ENCODE assay signal across 15 cellular contexts in the genomic region with DNA sequence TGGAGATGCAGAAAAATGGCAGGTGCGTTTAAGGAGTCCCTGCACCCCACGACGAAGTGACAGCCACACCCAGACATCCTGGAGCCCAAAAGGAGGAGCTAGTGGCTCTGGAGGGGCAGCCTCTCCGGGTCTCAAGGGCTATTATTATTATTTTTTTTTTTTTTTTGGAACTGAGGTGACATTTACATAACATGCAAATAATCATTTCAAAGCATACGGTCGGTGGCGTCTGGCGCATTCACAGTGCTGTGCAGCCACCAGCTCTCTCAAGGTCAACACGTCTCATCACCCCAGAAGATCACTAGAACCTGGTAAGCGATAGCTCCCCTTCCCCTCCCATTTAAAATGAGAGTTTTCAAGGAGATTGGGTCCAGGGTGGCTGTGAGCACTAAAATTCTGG.
DNase-seq lines count a peak whose midpoint lies in the region; TF ChIP-seq lines count a peak whose summit lies in the region.
"Had no signal": no experiment of that assay in that cellular context is flagged by ENCODE, and none has a peak within 500 bp of the region (broad histone marks: within the 10 kb centered on the region; RNA-seq: fewer than 3 reads in every experiment).

No MANE protein-coding gene starts in this region.

- H3K36me3 ChIP-seq in SU-DHL-6 (ENCODE audit: low read length) (no peaks in the 10 kb centered on the region), esophagus squamous epithelium (no peaks in the 10 kb centered on the region), HAP-1 (replicated peaks) (no peaks in the 10 kb centered on the region), vagina (no peaks in the 10 kb centered on the region)

- H3K4me1 ChIP-seq in esophagus squamous epithelium, result peaks cover 0 to 8% (median 0%) of the 10 kb centered on the region in 3 donors
- no peaks in the 10 kb centered on the region for H3K4me1 ChIP-seq in HAP-1
- no peaks in the 10 kb centered on the region for H3K4me1 ChIP-seq in vagina

- no peaks in the 10 kb centered on the region for H4K20me1 ChIP-seq in SU-DHL-6 (ENCODE audit: low read depth, low read length)

- H3K79me2 ChIP-seq in SU-DHL-6 (ENCODE audit: insufficient read depth, low read length), result no peaks in the 10 kb centered on the region

- H3K4me2 ChIP-seq in SU-DHL-6 (ENCODE audit: low read depth, low read length, poor library complexity, severe bottlenecking), result peak overlapping the region; percentile 27
- H3K4me2 ChIP-seq: GM23338 had no signal

- no peak overlapping the region for H2AFZ ChIP-seq in SU-DHL-6 (ENCODE audit: low read depth, low read length, severe bottlenecking)
- H2AFZ ChIP-seq: GM23338 had no signal

- H3K9ac ChIP-seq in SU-DHL-6 (ENCODE audit: low read length), result no peak overlapping the region

- no peaks in the 10 kb centered on the region for H3F3A ChIP-seq in SU-DHL-6 (ENCODE audit: insufficient read depth)

- no peaks in the 10 kb centered on the region for H3K9me2 ChIP-seq in SU-DHL-6 (replicated peaks; ENCODE audit: insufficient read depth, low read length)

- H3K27ac ChIP-seq in SU-DHL-6 (ENCODE audit: low read depth, low read length) (0 out of 2 replicates have a peak overlapping the region, but pooled peaks have one; percentile 18), esophagus squamous epithelium (no peak overlapping the region), vagina (no peak overlapping the region)

- no peak overlapping the region for H3K4me3 ChIP-seq in SU-DHL-6 (ENCODE audit: insufficient read depth, low read length, poor library complexity, severe bottlenecking)
- no peak overlapping the region for H3K4me3 ChIP-seq in esophagus squamous epithelium
- H3K4me3 ChIP-seq in HAP-1, result no peak overlapping the region
- H3K4me3 ChIP-seq in vagina, result no peak overlapping the region
- H3K4me3 ChIP-seq: GM23338 had no signal

- in situ Hi-C loops in HAP-1 (cut with MboI; ENCODE audit: low sequenced_read_pairs), result no loop called here

- peak; percentile 26 to 75 for DNase-seq in NCI-H526 (lab: John Stamatoyannopoulos, UW)
- DNase-seq in mesenteric fat pad (ENCODE audit: low spot score), result peak; percentile 73
- no peak for DNase-seq in esophagus squamous epithelium (lab: John Stamatoyannopoulos, UW)
- no peak for DNase-seq in HAP-1 (ENCODE audit: low spot score in 2 of 2)
- no peak for DNase-seq in vagina (ENCODE audit: extremely low spot score in 2 of 2)
- DNase-seq: C1 segment of cervical spinal cord; Calu3; CD4-positive, alpha-beta memory T cell; COR-L47; DMS53; DMS79 treated with DMSO at 0.1 percent for 48 hours; H9; HFFc6 had no signal

- TF ChIP-seq CTCF in SU-DHL-6 (IDR thresholded peaks at IDR 0.05; ENCODE audit: insufficient read depth, low read length, poor library complexity, severe bottlenecking) (no peak), esophagus squamous epithelium (IDR thresholded peaks at IDR 0.05) (no peak), vagina (IDR thresholded peaks at IDR 0.05) (no peak)

- 48 to 51% methylated on average over 10 of the region's 10 CpGs for WGBS in esophagus squamous epithelium, 2 donors

- H3K9me3 ChIP-seq in SU-DHL-6 (ENCODE audit: insufficient read depth, low read length) (no peaks in the 10 kb centered on the region), esophagus squamous epithelium (no peaks in the 10 kb centered on the region), HAP-1 (no peaks in the 10 kb centered on the region), vagina (no peaks in the 10 kb centered on the region)

- no peaks in the 10 kb centered on the region for H3K27me3 ChIP-seq in SU-DHL-6 (ENCODE audit: low read length)
- H3K27me3 ChIP-seq in esophagus squamous epithelium, result no peaks in the 10 kb centered on the region
- no peaks in the 10 kb centered on the region for H3K27me3 ChIP-seq in HAP-1 (ENCODE audit: low read depth)
- H3K27me3 ChIP-seq in vagina, result no peaks in the 10 kb centered on the region

- TF ChIP-seq POLR2A in esophagus squamous epithelium (IDR thresholded peaks at IDR 0.05) (no peak), vagina (IDR thresholded peaks at IDR 0.05) (no peak)

- intact Hi-C loops in esophagus squamous epithelium (cut with DNase I) (no loop called here), vagina (cut with DNase I) (no loop called here)

Comparison
In these comparisons a context has a peak if more than half of its experiments do, and no peak if none do; other contexts are left out.
1. DNase-seq: peak in NCI-H526 (2 of 2) and mesenteric fat pad (single experiment); none in esophagus squamous epithelium (single experiment), HAP-1 (0 of 2) and vagina (0 of 2).